8 cellular contexts compared by ENCODE assay signal in the genomic region with DNA sequence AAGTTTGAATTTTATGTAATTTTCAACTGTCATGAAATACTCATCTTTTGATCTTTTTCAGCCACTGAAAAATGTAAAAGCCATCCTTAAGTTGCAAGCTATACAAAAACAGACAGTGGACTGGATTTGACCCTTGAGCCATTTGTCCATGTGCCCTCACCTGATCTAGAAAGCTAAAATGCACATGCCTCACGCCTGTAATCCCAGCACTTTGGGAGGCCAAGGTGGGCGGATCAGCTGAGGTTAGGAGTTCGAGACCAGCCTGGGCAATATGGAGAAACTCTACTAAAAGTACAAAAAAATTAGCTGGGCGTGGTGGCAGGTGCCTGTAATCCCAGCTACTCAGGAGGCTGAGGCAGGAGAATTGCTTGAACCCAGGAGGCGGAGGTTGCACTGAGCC. TPM values are rescaled to one million over a fixed set of nuclear protein-coding genes. Genes with fewer than 3 reads are reported as not detected.
A peak's percentile ranks its signal among the peaks of the same experiment; 100 is the strongest.
DNase-seq lines count a peak whose midpoint lies in the region; ATAC-seq and TF ChIP-seq lines count a peak whose summit lies in the region.
"Not testable (repeated sequence)": the region's sequence is repeated elsewhere in the genome, so short reads cannot be mapped to it uniquely, and the experiment has no call there.

No MANE protein-coding gene starts in this region.

- intact Hi-C loops in Caco-2 (cut with micrococcal nuclease; ENCODE audit: unreplicated experiment); ovary (cut with DNase I): not testable (repeated sequence)
- intact Hi-C loops in aorta (cut with DNase I) = loop anchor here in 1 of 2 donors (10.0 kb wide), 1 partner anchor 224 kb away; the partner anchor contains the start of gene RESF1

- peaks cover 46% of the 10 kb centered on the region for H3K36me3 Mint-ChIP-seq in Caco-2 (ENCODE audit: insufficient read depth, unreplicated experiment)

- peaks cover 17% of the 10 kb centered on the region for H3K4me1 Mint-ChIP-seq in Caco-2 (ENCODE audit: low read depth, unreplicated experiment)

- H3K27ac ChIP-seq in VCaP = peak overlapping the region; percentile 74
- peak overlapping the region; percentile 76 for H3K27ac ChIP-seq in caudate nucleus (ENCODE audit: low read depth, low read length)
- peak overlapping the region; percentile 16 to 72 (median 65) for H3K27ac ChIP-seq in gastroesophageal sphincter
- peak overlapping the region; percentile 81 to 90 for H3K27ac ChIP-seq in lung (ENCODE audit: low read depth in 1 of 2, low read length in 1 of 2)
- peak overlapping the region; percentile 30 to 47 for H3K27ac ChIP-seq in ovary
- peak overlapping the region; percentile 8 for H3K27ac ChIP-seq in subcutaneous abdominal adipose tissue (ENCODE audit: low read depth, low read length)
- H3K27ac ChIP-seq in aorta (ENCODE audit: low read depth in 1 of 2, low read length in 2 of 2) = peak overlapping the region; percentile 80 to 98

- H3K27me3 Mint-ChIP-seq in Caco-2 (ENCODE audit: insufficient read depth, unreplicated experiment) = not testable (repeated sequence)

- POLR2A ChIA-PET in Caco-2 (lab: Charles Lee) = not testable (repeated sequence)

- WGBS in gastroesophageal sphincter (ENCODE audit: low coverage in 1 of 2), 2 donors = 94 to 100% methylated on average over 1 to 5 of the region's 5 CpGs
- WGBS in lung, 2 donors = 96% methylated on average over 5 of the region's 5 CpGs
- WGBS in ovary, 3 donors = 92 to 96% (median 93%) methylated on average over 5 of the region's 5 CpGs
- WGBS in aorta, 2 donors = 88 to 89% methylated on average over 5 of the region's 5 CpGs

- not testable (repeated sequence) for ATAC-seq in gastroesophageal sphincter; lung (ENCODE audit: insufficient read depth, low FRiP score); aorta (ENCODE audit: low FRiP score)

- not testable (repeated sequence) for H3K4me3 ChIP-seq in Caco-2 (ENCODE audit: low read depth, low read length); gastroesophageal sphincter; lung; ovary; aorta (ENCODE audit: low read length in 2 of 2)
- H3K4me3 ChIP-seq in subcutaneous abdominal adipose tissue (ENCODE audit: low read depth in 1 of 5, low read length in 5 of 5) = peak overlapping the region in 1 of 5 donors; percentile 22

- not testable (repeated sequence) for H3K27ac Mint-ChIP-seq in Caco-2 (ENCODE audit: unreplicated experiment)

- H3K4me3 Mint-ChIP-seq in Caco-2 (ENCODE audit: unreplicated experiment) = peak overlapping the region; percentile 60

- not testable (repeated sequence) for TF ChIP-seq CTCF in Caco-2 (IDR thresholded peaks at IDR 0.05; ENCODE audit: insufficient read depth in 1 of 2, low read depth in 1 of 2, low read length in 1 of 2, severe bottlenecking in 1 of 2, unreplicated experiment in 1 of 2); VCaP (conservative IDR thresholded peaks at IDR 0.05); gastroesophageal sphincter (IDR thresholded peaks at IDR 0.05); lung (IDR thresholded peaks at IDR 0.05; ENCODE audit: control extremely low read depth, extremely low read depth); ovary (IDR thresholded peaks at IDR 0.05)

- not testable (repeated sequence) for TF ChIP-seq EP300 in gastroesophageal sphincter (IDR thresholded peaks at IDR 0.05); ovary (IDR thresholded peaks at IDR 0.05)

- H3K27me3 ChIP-seq in Caco-2 (replicated peaks; ENCODE audit: control insufficient read depth, insufficient read depth, low read length); gastroesophageal sphincter; lung (ENCODE audit: control insufficient read depth, insufficient read depth); ovary; subcutaneous abdominal adipose tissue (ENCODE audit: control insufficient read depth in 5 of 5, insufficient read depth in 4 of 5, low read length in 5 of 5); aorta (ENCODE audit: control insufficient read depth in 1 of 2, insufficient read depth in 2 of 2, low read length in 1 of 2): not testable (repeated sequence)

- H3K9me3 Mint-ChIP-seq in Caco-2 (ENCODE audit: unreplicated experiment) = peaks cover 41% of the 10 kb centered on the region

- H3K9me3 ChIP-seq in Caco-2 (peaks cover 35% of the 10 kb centered on the region), subcutaneous abdominal adipose tissue (ENCODE audit: control insufficient read depth in 5 of 5, low read length in 5 of 5) (peaks cover 0 to 11% (median 0%) of the 10 kb centered on the region in 5 donors)
- H3K9me3 ChIP-seq in gastroesophageal sphincter; lung (ENCODE audit: control insufficient read depth in 2 of 2, insufficient read depth in 1 of 2, low read length in 1 of 2); ovary; aorta (ENCODE audit: control insufficient read depth, low read length): not testable (repeated sequence)

- peaks cover 35% of the 10 kb centered on the region for H3K4me1 ChIP-seq in Caco-2
- peaks cover 0 to 22% (median 0%) of the 10 kb centered on the region in 3 donors for H3K4me1 ChIP-seq in gastroesophageal sphincter
- not testable (repeated sequence) for H3K4me1 ChIP-seq in lung (ENCODE audit: control insufficient read depth in 2 of 2, insufficient read depth in 2 of 2, low read length in 2 of 2); ovary (ENCODE audit: insufficient read depth); aorta (ENCODE audit: control insufficient read depth in 1 of 2, insufficient read depth in 2 of 2, low read length in 2 of 2)
- peaks cover 6 to 41% (median 19%) of the 10 kb centered on the region in 5 donors for H3K4me1 ChIP-seq in subcutaneous abdominal adipose tissue (ENCODE audit: control insufficient read depth in 5 of 5, insufficient read depth in 5 of 5, low read length in 5 of 5)

- CTCF ChIA-PET in Caco-2 (lab: Charles Lee) = not testable (repeated sequence)

- not testable (repeated sequence) for TF ChIP-seq POLR2A in gastroesophageal sphincter (IDR thresholded peaks at IDR 0.05); ovary (IDR thresholded peaks at IDR 0.05)

- not testable (repeated sequence) for BruUV-seq in Caco-2 (replicated peaks; lab: Mats Ljungman, UMichigan)

- not testable (repeated sequence) for H3K36me3 ChIP-seq in Caco-2 (ENCODE audit: control insufficient read depth, insufficient read depth, low read length); gastroesophageal sphincter; lung (ENCODE audit: control insufficient read depth in 2 of 2, insufficient read depth in 2 of 2, low read length in 2 of 2); ovary; subcutaneous abdominal adipose tissue (ENCODE audit: control insufficient read depth in 5 of 5, insufficient read depth in 5 of 5, low read length in 5 of 5); aorta (ENCODE audit: control insufficient read depth in 1 of 2, insufficient read depth in 2 of 2, low read length in 1 of 2)

- H3K9ac ChIP-seq in subcutaneous abdominal adipose tissue (ENCODE audit: low read length in 5 of 5) = not testable (repeated sequence)

- DNase-seq in Caco-2; caudate nucleus (lab: John Stamatoyannopoulos, UW); lung (ENCODE audit: low spot score); ovary; aorta: not testable (repeated sequence)

RNA-seq across cellular contexts. Expression of gene AMN1, which starts 2.4 kb away (rescaled TPM):
- total RNA-seq in Caco-2 (2022) (6.2 and 8.8 TPM in 2 replicates), gastroesophageal sphincter (10 to 100 TPM in 2 of 4 donors, 1 to 10 TPM in 2; 7.5 to 19.3 (median 9.6) TPM), lung (10 to 100 TPM in 1 of 2 donors, 1 to 10 TPM in 1; 5.7 to 20.0 TPM), ovary (10 to 100 TPM; 17.4 to 30.3 (median 20.7) TPM), aorta (10 to 100 TPM; 11.7 to 12.4 TPM)
- polyA plus RNA-seq in lung (10 to 100 TPM in 1 of 2 donors, 1 to 10 TPM in 1; 8.4 to 14.3 TPM), ovary (10 to 100 TPM; 18.5 to 20.3 TPM), aorta (10 to 100 TPM; 12.3 to 23.7 TPM)

Comparison
In these comparisons a context has a peak if more than half of its experiments do, and no peak if none do; other contexts are left out.
1. H3K27ac ChIP-seq: peak in every context shown above with its lines; median percentile 89 in aorta; 86 in lung; 76 in caudate nucleus; 74 in VCaP; 65 in gastroesophageal sphincter; 38 in ovary; 8 in subcutaneous abdominal adipose tissue.